Comparison of ENCODE assay signal across 1 cellular context in genomic region chr17:48492401-48493298, GRCh38.
TF ChIP-seq lines count a peak whose summit lies in the region.

No MANE protein-coding gene starts in this region.

TF ChIP-seq in K562, 482 proteins besides CTCF, POLR2A, EP300 and RAD21 (continued from another document and continues in another):
- no peak; the same call in 1 of the 2 replicates for TF ChIP-seq ZNF395 (CRISPR knock-in tag; IDR thresholded peaks at IDR 0.05)
- peak; percentile 20; the same call in 1 of the 2 replicates for TF ChIP-seq ZNF143 (CRISPR knock-in tag; IDR thresholded peaks at IDR 0.05)
- TF ChIP-seq SRSF7 (optimal IDR thresholded peaks at IDR 0.05; ENCODE audit: low read depth, low read length) = no peak
- no peak for TF ChIP-seq CHAMP1 (IDR thresholded peaks at IDR 0.05)
- TF ChIP-seq CBFA2T3 (IDR thresholded peaks at IDR 0.05) = peak; percentile 50; the same call in 1 of the 2 replicates
- no peak for TF ChIP-seq HNRNPH1 (optimal IDR thresholded peaks at IDR 0.05; ENCODE audit: low read depth, low read length)
- no peak for TF ChIP-seq ZNF584 (CRISPR knock-in tag; IDR thresholded peaks at IDR 0.05; ENCODE audit: low read depth)
- peak; percentile 34; the same call in 1 of the 2 replicates for TF ChIP-seq EP400 (IDR thresholded peaks at IDR 0.05)
- peak; percentile 35 for TF ChIP-seq PCBP1 (IDR thresholded peaks at IDR 0.05; ENCODE audit: low read depth, low read length, poor library complexity, severe bottlenecking)
- TF ChIP-seq TEAD1 (CRISPR knock-in tag; IDR thresholded peaks at IDR 0.05) = peak in 1 of 2 experiments; percentile 96; a peak in 2 of 4 replicates
- TF ChIP-seq ZNF830 (CRISPR knock-in tag; IDR thresholded peaks at IDR 0.05) = 0 out of 2 replicates have a peak, but pooled peaks have one; percentile 48
- peak; percentile 32; the same call in 1 of the 2 replicates for TF ChIP-seq BHLHE40 (IDR thresholded peaks at IDR 0.05; ENCODE audit: low read length)
- TF ChIP-seq SFPQ (IDR thresholded peaks at IDR 0.05; ENCODE audit: low read depth, low read length) = no peak
- no peak for TF ChIP-seq FOS (IDR thresholded peaks at IDR 0.05; ENCODE audit: extremely low read depth, insufficient read length)
- TF ChIP-seq BRD4 (IDR thresholded peaks at IDR 0.05) = no peak
- peak; percentile 56 to 86; a peak in 2 of 4 replicates for TF ChIP-seq MAZ (CRISPR knock-in tag; conservative IDR thresholded peaks at IDR 0.05 in 1 of 2, IDR thresholded peaks at IDR 0.05 in 1 of 2)
- no peak for TF ChIP-seq LARP7 (IDR thresholded peaks at IDR 0.05)
- peak; percentile 31; the same call in 1 of the 2 replicates for TF ChIP-seq SP1 (CRISPR knock-in tag; IDR thresholded peaks at IDR 0.05)
- TF ChIP-seq TEAD4 (IDR thresholded peaks at IDR 0.05; ENCODE audit: low read length) = peak; percentile 46
- no peak for TF ChIP-seq TEAD4 (CRISPR knock-in tag; IDR thresholded peaks at IDR 0.05; ENCODE audit: borderline replicate concordance)
- TF ChIP-seq GATAD2B (IDR thresholded peaks at IDR 0.05; ENCODE audit: borderline replicate concordance) = 0 out of 2 replicates have a peak, but pooled peaks have one; percentile 38
- TF ChIP-seq ZNF668 (CRISPR knock-in tag; IDR thresholded peaks at IDR 0.05) = peak; percentile 62; the same call in 1 of the 2 replicates
- 0 out of 2 replicates have a peak, but pooled peaks have one; percentile 9 for TF ChIP-seq ZNF75A (CRISPR knock-in tag; IDR thresholded peaks at IDR 0.05)
- peak; percentile 62; the same call in 1 of the 2 replicates for TF ChIP-seq ZNF511 (CRISPR knock-in tag; IDR thresholded peaks at IDR 0.05)
- peak; percentile 10; the same call in 1 of the 2 replicates for TF ChIP-seq JUND (IDR thresholded peaks at IDR 0.05; ENCODE audit: borderline replicate concordance, low read depth, low read length)
- TF ChIP-seq JUND (tag; IDR thresholded peaks at IDR 0.05; ENCODE audit: borderline replicate concordance, low read depth, low read length) = peak; percentile 72; the same call in 1 of the 3 replicates
- 0 out of 2 replicates have a peak, but pooled peaks have one; percentile 64 for TF ChIP-seq SMARCE1 (IDR thresholded peaks at IDR 0.05)
- peak in 1 of 2 experiments; percentile 35; a peak in 1 of 4 replicates for TF ChIP-seq SIN3A (IDR thresholded peaks at IDR 0.05; ENCODE audit: borderline replicate concordance in 2 of 2, control insufficient read depth in 1 of 2, low read depth in 2 of 2, low read length in 2 of 2)
- peak; percentile 50; the same call in 1 of the 2 replicates for TF ChIP-seq ZNF583 (CRISPR knock-in tag; IDR thresholded peaks at IDR 0.05)
- peak; percentile 77 for TF ChIP-seq ZBTB7A (IDR thresholded peaks at IDR 0.05; ENCODE audit: borderline replicate concordance, control insufficient read depth, low read depth, low read length)
- peak; percentile 88 for TF ChIP-seq RBFOX2 (IDR thresholded peaks at IDR 0.05; ENCODE audit: low read depth, low read length)
- peak; percentile 94 to 96 for TF ChIP-seq FOXA3 (CRISPR knock-in tag; conservative IDR thresholded peaks at IDR 0.05 in 1 of 2, IDR thresholded peaks at IDR 0.05 in 1 of 2)
- peak; percentile 70 for TF ChIP-seq CREB1 (IDR thresholded peaks at IDR 0.05)
- TF ChIP-seq CREB1 (CRISPR knock-in tag; IDR thresholded peaks at IDR 0.05) = peak; percentile 80
- TF ChIP-seq MEF2D (tag; conservative IDR thresholded peaks at IDR 0.05; ENCODE audit: low read depth) = peak; percentile 95
- peak; percentile 93 for TF ChIP-seq PKNOX1 (IDR thresholded peaks at IDR 0.05)
- peak; percentile 58 for TF ChIP-seq CTCFL (IDR thresholded peaks at IDR 0.05; ENCODE audit: borderline replicate concordance, insufficient read depth, low read depth, low read length, poor library complexity, severe bottlenecking)
- no peak for TF ChIP-seq RFX5 (IDR thresholded peaks at IDR 0.05; ENCODE audit: low read depth, low read length)
- TF ChIP-seq FOXK2 (conservative IDR thresholded peaks at IDR 0.05 in 1 of 2, IDR thresholded peaks at IDR 0.05 in 1 of 2; ENCODE audit: low read depth in 2 of 2) = peak; percentile 50 to 59; a peak in 3 of 4 replicates
- TF ChIP-seq ZBTB17 (CRISPR knock-in tag; IDR thresholded peaks at IDR 0.05) = peak; percentile 70; the same call in 1 of the 2 replicates
- TF ChIP-seq E2F3 (CRISPR knock-in tag; IDR thresholded peaks at IDR 0.05) = peak; percentile 81; the same call in 1 of the 2 replicates
- TF ChIP-seq BCLAF1 (IDR thresholded peaks at IDR 0.05; ENCODE audit: borderline replicate concordance in 1 of 2, control insufficient read depth in 1 of 2, low read depth in 2 of 2, low read length in 1 of 2) = no peak
- TF ChIP-seq CREM (IDR thresholded peaks at IDR 0.05; ENCODE audit: low read depth) = peak; percentile 79
- TF ChIP-seq ATF1 (CRISPR knock-in tag; IDR thresholded peaks at IDR 0.05) = no peak
- peak; percentile 72 for TF ChIP-seq ATF1 (tag; IDR thresholded peaks at IDR 0.05)
- peak; percentile 71 for TF ChIP-seq BRD9 (IDR thresholded peaks at IDR 0.05; ENCODE audit: low read depth, partially characterized antibody)
- no peak for TF ChIP-seq RERE (CRISPR knock-in tag; IDR thresholded peaks at IDR 0.05; ENCODE audit: borderline replicate concordance)
